Comparison of ENCODE assay signal across 2 cellular contexts in genomic region chr14:70190156-70190555, GRCh38.
TF ChIP-seq lines count a peak whose summit lies in the region.

No MANE protein-coding gene starts in this region.

TF ChIP-seq in GM23338, 12 proteins besides CTCF, POLR2A, EP300 and RAD21 (continued from another document):
- no peak for TF ChIP-seq REST (IDR thresholded peaks at IDR 0.05; ENCODE audit: unreplicated experiment)
- no peak for TF ChIP-seq ZNF114 (CRISPR knock-in tag; IDR thresholded peaks at IDR 0.05)
- no peak for TF ChIP-seq NANOG (IDR thresholded peaks at IDR 0.05; ENCODE audit: borderline replicate concordance)
- TF ChIP-seq ZNF331 (CRISPR knock-in tag; IDR thresholded peaks at IDR 0.05; ENCODE audit: low read depth) = no peak
- no peak for TF ChIP-seq JUNB (IDR thresholded peaks at IDR 0.05; ENCODE audit: unreplicated experiment)
- no peak for TF ChIP-seq ZNF462 (CRISPR knock-in tag; IDR thresholded peaks at IDR 0.05)
- TF ChIP-seq CREB1 (CRISPR knock-in tag; IDR thresholded peaks at IDR 0.05; ENCODE audit: low read depth) = no peak
- no peak for TF ChIP-seq POLR2AphosphoS5 (IDR thresholded peaks at IDR 0.05; ENCODE audit: low read depth)
- TF ChIP-seq EZH2phosphoT487 (IDR thresholded peaks at IDR 0.05; ENCODE audit: unreplicated experiment) = no peak
- TF ChIP-seq ETS1 (IDR thresholded peaks at IDR 0.05) = no peak
TF ChIP-seq in GM23338: peak in this region for 0.

TF ChIP-seq in WTC11, 78 proteins besides CTCF, POLR2A, EP300 and RAD21 (continued from another document):
- TF ChIP-seq, protein P1, sequence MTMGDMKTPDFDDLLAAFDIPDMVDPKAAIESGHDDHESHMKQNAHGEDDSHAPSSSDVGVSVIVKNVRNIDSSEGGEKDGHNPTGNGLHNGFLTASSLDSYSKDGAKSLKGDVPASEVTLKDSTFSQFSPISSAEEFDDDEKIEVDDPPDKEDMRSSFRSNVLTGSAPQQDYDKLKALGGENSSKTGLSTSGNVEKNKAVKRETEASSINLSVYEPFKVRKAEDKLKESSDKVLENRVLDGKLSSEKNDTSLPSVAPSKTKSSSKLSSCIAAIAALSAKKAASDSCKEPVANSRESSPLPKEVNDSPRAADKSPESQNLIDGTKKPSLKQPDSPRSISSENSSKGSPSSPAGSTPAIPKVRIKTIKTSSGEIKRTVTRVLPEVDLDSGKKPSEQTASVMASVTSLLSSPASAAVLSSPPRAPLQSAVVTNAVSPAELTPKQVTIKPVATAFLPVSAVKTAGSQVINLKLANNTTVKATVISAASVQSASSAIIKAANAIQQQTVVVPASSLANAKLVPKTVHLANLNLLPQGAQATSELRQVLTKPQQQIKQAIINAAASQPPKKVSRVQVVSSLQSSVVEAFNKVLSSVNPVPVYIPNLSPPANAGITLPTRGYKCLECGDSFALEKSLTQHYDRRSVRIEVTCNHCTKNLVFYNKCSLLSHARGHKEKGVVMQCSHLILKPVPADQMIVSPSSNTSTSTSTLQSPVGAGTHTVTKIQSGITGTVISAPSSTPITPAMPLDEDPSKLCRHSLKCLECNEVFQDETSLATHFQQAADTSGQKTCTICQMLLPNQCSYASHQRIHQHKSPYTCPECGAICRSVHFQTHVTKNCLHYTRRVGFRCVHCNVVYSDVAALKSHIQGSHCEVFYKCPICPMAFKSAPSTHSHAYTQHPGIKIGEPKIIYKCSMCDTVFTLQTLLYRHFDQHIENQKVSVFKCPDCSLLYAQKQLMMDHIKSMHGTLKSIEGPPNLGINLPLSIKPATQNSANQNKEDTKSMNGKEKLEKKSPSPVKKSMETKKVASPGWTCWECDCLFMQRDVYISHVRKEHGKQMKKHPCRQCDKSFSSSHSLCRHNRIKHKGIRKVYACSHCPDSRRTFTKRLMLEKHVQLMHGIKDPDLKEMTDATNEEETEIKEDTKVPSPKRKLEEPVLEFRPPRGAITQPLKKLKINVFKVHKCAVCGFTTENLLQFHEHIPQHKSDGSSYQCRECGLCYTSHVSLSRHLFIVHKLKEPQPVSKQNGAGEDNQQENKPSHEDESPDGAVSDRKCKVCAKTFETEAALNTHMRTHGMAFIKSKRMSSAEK (CRISPR knock-in tag; IDR thresholded peaks at IDR 0.05; ENCODE audit: borderline replicate concordance) = no peak
- TF ChIP-seq STAT6 (CRISPR knock-in tag; conservative IDR thresholded peaks at IDR 0.05; ENCODE audit: low read depth) = no peak
- no peak for TF ChIP-seq PRRX2 (CRISPR knock-in tag; IDR thresholded peaks at IDR 0.05)
